ENCODE assay signal across 1 cellular context in genomic region chr1:156813750-156814570, GRCh38.
TF ChIP-seq lines count a peak whose summit lies in the region.

No MANE protein-coding gene starts in this region.

TF ChIP-seq in HepG2, 621 proteins besides CTCF, POLR2A, EP300 and RAD21 (continued from another document and continues in another):
- no peak for TF ChIP-seq ZXDC (CRISPR knock-in tag; IDR thresholded peaks at IDR 0.05)
- no peak for TF ChIP-seq AHDC1 (CRISPR knock-in tag; IDR thresholded peaks at IDR 0.05; ENCODE audit: borderline replicate concordance)
- no peak for TF ChIP-seq AGO1 (IDR thresholded peaks at IDR 0.05; ENCODE audit: low read depth, low read length, poor library complexity, severe bottlenecking)
- TF ChIP-seq ZNF558 (CRISPR knock-in tag; IDR thresholded peaks at IDR 0.05; ENCODE audit: borderline replicate concordance): peak; percentile 67; the same call in 1 of the 2 replicates
- peak; percentile 57; the same call in 1 of the 2 replicates for TF ChIP-seq CBX5 (CRISPR knock-in tag; IDR thresholded peaks at IDR 0.05; ENCODE audit: borderline replicate concordance)
- no peak for TF ChIP-seq AFF4 (CRISPR knock-in tag; IDR thresholded peaks at IDR 0.05)
- TF ChIP-seq GLMP (CRISPR knock-in tag; IDR thresholded peaks at IDR 0.05; ENCODE audit: borderline replicate concordance): no peak
- TF ChIP-seq ZNF883 (CRISPR knock-in tag; IDR thresholded peaks at IDR 0.05; ENCODE audit: not compliant biosample characterization): peak; percentile 90
- peak; percentile 47; the same call in 1 of the 2 replicates for TF ChIP-seq HIVEP1 (CRISPR knock-in tag; IDR thresholded peaks at IDR 0.05)
- no peak for TF ChIP-seq MAFF (IDR thresholded peaks at IDR 0.05; ENCODE audit: low read depth, low read length)
- TF ChIP-seq ESRRA (CRISPR knock-in tag; IDR thresholded peaks at IDR 0.05; ENCODE audit: low read depth): peak; percentile 82
- TF ChIP-seq ZNF572 (CRISPR knock-in tag; IDR thresholded peaks at IDR 0.05): no peak
- TF ChIP-seq ELF4 (CRISPR knock-in tag; IDR thresholded peaks at IDR 0.05; ENCODE audit: borderline replicate concordance): no peak
- peak; percentile 76; the same call in 1 of the 2 replicates for TF ChIP-seq ZBTB10 (CRISPR knock-in tag; IDR thresholded peaks at IDR 0.05; ENCODE audit: borderline replicate concordance)
- no peak for TF ChIP-seq AKAP8 (CRISPR knock-in tag; IDR thresholded peaks at IDR 0.05)
- no peak for TF ChIP-seq ZNF570 (CRISPR knock-in tag; IDR thresholded peaks at IDR 0.05; ENCODE audit: borderline replicate concordance)
- peak; percentile 57 for TF ChIP-seq ZBTB14 (CRISPR knock-in tag; IDR thresholded peaks at IDR 0.05)
- no peak for TF ChIP-seq IKZF1 (IDR thresholded peaks at IDR 0.05)
- TF ChIP-seq EEA1 (CRISPR knock-in tag; IDR thresholded peaks at IDR 0.05; ENCODE audit: borderline replicate concordance): peak; percentile 84; the same call in 1 of the 2 replicates
- TF ChIP-seq KDM2A (CRISPR knock-in tag; IDR thresholded peaks at IDR 0.05; ENCODE audit: borderline replicate concordance, low read depth): peak; percentile 75
- no peak for TF ChIP-seq ZNF841 (CRISPR knock-in tag; IDR thresholded peaks at IDR 0.05; ENCODE audit: borderline replicate concordance)
- no peak for TF ChIP-seq PBX3 (CRISPR knock-in tag; IDR thresholded peaks at IDR 0.05; ENCODE audit: borderline replicate concordance)
- TF ChIP-seq IKZF5 (CRISPR knock-in tag; IDR thresholded peaks at IDR 0.05): peak; percentile 88
- TF ChIP-seq MED13 (CRISPR knock-in tag; IDR thresholded peaks at IDR 0.05): peak; percentile 63; the same call in 1 of the 2 replicates
- no peak for TF ChIP-seq ZNF576 (CRISPR knock-in tag; IDR thresholded peaks at IDR 0.05)
- peak; percentile 59; the same call in 1 of the 2 replicates for TF ChIP-seq FOXK1 (CRISPR knock-in tag; IDR thresholded peaks at IDR 0.05; ENCODE audit: borderline replicate concordance, low read depth)
